ENCODE assay signal across 1 cellular context in genomic region chr5:116480894-116481510, GRCh38.
TF ChIP-seq lines count a peak whose summit lies in the region.

No MANE protein-coding gene starts in this region.

TF ChIP-seq in GM23338, 12 proteins besides CTCF, POLR2A, EP300 and RAD21 (continued from another document):
- TF ChIP-seq ZNF462 (CRISPR knock-in tag; IDR thresholded peaks at IDR 0.05) (no peak), ZNF114 (CRISPR knock-in tag; IDR thresholded peaks at IDR 0.05) (no peak), REST (IDR thresholded peaks at IDR 0.05; ENCODE audit: unreplicated experiment) (no peak), POLR2AphosphoS5 (IDR thresholded peaks at IDR 0.05; ENCODE audit: low read depth) (no peak; the same call in 1 of the 2 replicates), NANOG (IDR thresholded peaks at IDR 0.05; ENCODE audit: borderline replicate concordance) (no peak), EZH2 (IDR thresholded peaks at IDR 0.05; ENCODE audit: low read depth, unreplicated experiment) (no peak), ETS1 (IDR thresholded peaks at IDR 0.05) (no peak)
